In the genomic region with DNA sequence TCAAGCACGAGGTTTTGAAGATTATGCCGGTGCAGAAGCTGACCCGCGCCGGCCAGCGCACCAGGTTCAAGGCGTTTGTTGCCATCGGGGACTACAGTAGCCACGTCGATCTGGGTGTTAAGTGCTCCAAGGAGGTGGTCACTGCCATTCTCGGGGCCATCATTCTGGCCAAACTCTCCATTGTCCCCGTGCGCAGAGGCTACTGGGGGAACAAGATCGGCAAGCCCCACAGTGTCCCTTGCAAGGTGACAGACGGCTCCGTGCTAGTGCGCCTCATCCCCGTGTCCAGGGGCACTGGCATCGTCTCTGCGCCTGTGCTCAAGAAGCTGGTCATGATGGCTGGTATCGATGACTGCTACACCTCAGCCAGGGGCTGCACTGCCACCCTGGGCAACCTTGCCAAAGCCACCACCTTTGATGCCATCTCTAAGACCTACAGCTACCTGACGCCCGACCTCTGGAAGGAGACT, we compare ENCODE assay signal across 27 cellular contexts.
DNase-seq lines count a peak whose midpoint lies in the region; ATAC-seq, FAIRE-seq and TF ChIP-seq lines count a peak whose summit lies in the region.
"Had no signal": no experiment of that assay in that cellular context is flagged by ENCODE, and none has a peak within 500 bp of the region (broad histone marks: within the 10 kb centered on the region; RNA-seq: fewer than 3 reads in every experiment).

No MANE protein-coding gene starts in this region.

- H3K79me2 ChIP-seq in H9 (ENCODE audit: insufficient read depth, low read length) = no peaks in the 10 kb centered on the region

- H2BK20ac ChIP-seq in H9 (ENCODE audit: low read depth, low read length, poor library complexity, severe bottlenecking) = no peak overlapping the region

- H3K4ac ChIP-seq in H9 (ENCODE audit: low read depth, low read length) = no peak overlapping the region

- no CpG with 5 or more reads among the region's 23 CpGs for WGBS in H9 (ENCODE audit: extremely low coverage, insufficient read length, low lambda C conversion rate)
- 77% methylated on average over 4 of the region's 23 CpGs for WGBS in right lobe of liver (ENCODE audit: insufficient coverage, low coverage, low lambda C conversion rate, missing lambda C conversion rate)

- no peak overlapping the region for H3K14ac ChIP-seq in H9 (ENCODE audit: insufficient read depth, low read length)

- H3K27ac Mint-ChIP-seq in CD14-positive monocyte (no peak overlapping the region), H9 (peak overlapping the region in 2 of 3 experiments; percentile 39 to 77; a peak in 1 of 7 replicates)
- H3K27ac Mint-ChIP-seq: B cell; CD4-positive, alpha-beta memory T cell; CD4-positive, CD25-positive, alpha-beta regulatory T cell; CD8-positive, alpha-beta memory T cell had no signal

- H3K27ac ChIP-seq in H9 (ENCODE audit: insufficient read length, low read depth, low read length) = no peak overlapping the region
- no peak overlapping the region for H3K27ac ChIP-seq in kidney (ENCODE audit: low read depth in 2 of 2, low read length in 2 of 2)
- H3K27ac ChIP-seq in right lobe of liver = no peak overlapping the region
- no peak overlapping the region for H3K27ac ChIP-seq in dorsolateral prefrontal cortex
- H3K27ac ChIP-seq: A549; BLaER1 treated with 17β-estradiol and CSF1 and Interleukin-3, amounts not matched to agents 10 nM and 100 nM; C4-2B had no signal

- no peak overlapping the region for H2BK12ac ChIP-seq in H9 (ENCODE audit: insufficient read length, low read depth, low read length)

- FAIRE-seq in kidney (lab: Jason Lieb, UNC) = no peak
- FAIRE-seq: A549, GM12878, GM12892, GM19239 had no signal

- no peaks in the 10 kb centered on the region for H3K79me1 ChIP-seq in H9 (ENCODE audit: insufficient read depth, low read depth, low read length, poor library complexity, severe bottlenecking)

- no peak overlapping the region for H2BK120ac ChIP-seq in H9 (ENCODE audit: low read depth, low read length, poor library complexity, severe bottlenecking)

- H3K9me3 Mint-ChIP-seq in CD14-positive monocyte (peaks cover 0 to 13% (median 3%) of the 10 kb centered on the region in 7 donors), H9 (no peaks in the 10 kb centered on the region)

- no peak overlapping the region for H4K91ac ChIP-seq in H9 (ENCODE audit: insufficient read length, low read depth, low read length)

- intact Hi-C loops in CD14-positive monocyte (cut with micrococcal nuclease) (no loop called here), kidney (cut with DNase I) (no loop called here), posterior vena cava (cut with DNase I) (no loop called here), right lobe of liver (cut with DNase I) (no loop called here), dorsolateral prefrontal cortex (cut with DNase I) (no loop called here)

- no peak overlapping the region for H3K23ac ChIP-seq in H9 (ENCODE audit: insufficient read length, low read depth, low read length)

- no peak overlapping the region for H3K4me3 ChIP-seq in kidney (ENCODE audit: low read length in 2 of 2)
- H3K4me3 ChIP-seq in right lobe of liver = no peak overlapping the region
- no peak overlapping the region for H3K4me3 ChIP-seq in dorsolateral prefrontal cortex
- H3K4me3 ChIP-seq: A549; BLaER1 treated with 17β-estradiol and CSF1 and Interleukin-3, amounts not matched to agents 10 nM and 100 nM; GM12878 had no signal

- H3K23me2 ChIP-seq in H9 (ENCODE audit: insufficient read length, low read depth, low read length, poor library complexity, severe bottlenecking) = no peaks in the 10 kb centered on the region

- TF ChIP-seq POLR2A in right lobe of liver (IDR thresholded peaks at IDR 0.05) = no peak

- no peaks in the 10 kb centered on the region for H3K36me3 ChIP-seq in kidney (ENCODE audit: control insufficient read depth in 1 of 2, insufficient read depth in 2 of 2, low read length in 2 of 2)
- no peaks in the 10 kb centered on the region for H3K36me3 ChIP-seq in right lobe of liver
- H3K36me3 ChIP-seq: BLaER1 treated with 17β-estradiol and CSF1 and Interleukin-3, amounts not matched to agents 10 nM and 100 nM had no signal

- peak; percentile 38 for DNase-seq in CD14-positive monocyte (ENCODE audit: low spot score)
- no peak for DNase-seq in H9
- peak; percentile 59 for DNase-seq in kidney
- peak; percentile 31 for DNase-seq in posterior vena cava (ENCODE audit: low spot score)
- no peak for DNase-seq in NCI-H345 (lab: John Stamatoyannopoulos, UW)
- no peak for DNase-seq in right lobe of liver
- DNase-seq in dorsolateral prefrontal cortex = no peak
- DNase-seq: AML-193; CD4-positive, alpha-beta memory T cell; CD4-positive, CD25-positive, alpha-beta regulatory T cell; CD8-positive, alpha-beta memory T cell; COR-L47; DMS 273 treated with DMSO at 0.1 percent for 48 hours; DMS153; DMS53; DMS79; DND-41; EL; GDM1 had no signal

- no peak overlapping the region for H3K4me2 ChIP-seq in H9 (ENCODE audit: insufficient read depth, insufficient read length, low read length)
- H3K4me2 ChIP-seq: A549; BLaER1 treated with 17β-estradiol and CSF1 and Interleukin-3, amounts not matched to agents 10 nM and 100 nM had no signal

- H4K20me1 ChIP-seq in H9 (ENCODE audit: control insufficient read depth, insufficient read depth, insufficient read length) = no peaks in the 10 kb centered on the region
- H4K20me1 ChIP-seq: BLaER1 treated with 17β-estradiol and CSF1 and Interleukin-3, amounts not matched to agents 10 nM and 100 nM had no signal

- no peak overlapping the region for H3K56ac ChIP-seq in H9 (ENCODE audit: insufficient read length, low read depth, low read length)

- H2AK5ac ChIP-seq in H9 (ENCODE audit: insufficient read length, low read length) = no peak overlapping the region

- no peak overlapping the region for H3K18ac ChIP-seq in H9 (ENCODE audit: insufficient read length, low read depth, low read length)

- H3K9ac ChIP-seq in H9 (ENCODE audit: extremely low read depth, insufficient read length, low read length) = no peak overlapping the region
- H3K9ac ChIP-seq in kidney (ENCODE audit: low read length in 2 of 2) = no peak overlapping the region
- H3K9ac ChIP-seq: BLaER1 treated with 17β-estradiol and CSF1 and Interleukin-3, amounts not matched to agents 10 nM and 100 nM had no signal

- H3K27me3 Mint-ChIP-seq in CD14-positive monocyte (ENCODE audit: low read depth in 3 of 3) (no peaks in the 10 kb centered on the region), H9 (ENCODE audit: low read depth) (no peaks in the 10 kb centered on the region)
- H3K27me3 Mint-ChIP-seq: B cell; CD4-positive, CD25-positive, alpha-beta regulatory T cell; CD8-positive, alpha-beta memory T cell had no signal

- H3K4me3 Mint-ChIP-seq in CD14-positive monocyte (no peak overlapping the region), H9 (no peak overlapping the region)
- H3K4me3 Mint-ChIP-seq: B cell; CD4-positive, alpha-beta memory T cell; CD4-positive, CD25-positive, alpha-beta regulatory T cell; CD8-positive, alpha-beta memory T cell had no signal

- H4K5ac ChIP-seq in H9 (ENCODE audit: insufficient read length, low read depth, low read length) = no peak overlapping the region

- H3K9me3 ChIP-seq in H9 (ENCODE audit: control insufficient read depth, low read depth, low read length) (no peaks in the 10 kb centered on the region), kidney (ENCODE audit: control insufficient read depth in 1 of 2, low read length in 2 of 2) (no peaks in the 10 kb centered on the region), right lobe of liver (no peaks in the 10 kb centered on the region)
- H3K9me3 ChIP-seq: A549; BLaER1 treated with 17β-estradiol and CSF1 and Interleukin-3, amounts not matched to agents 10 nM and 100 nM had no signal

- H3K36me3 Mint-ChIP-seq in CD14-positive monocyte = no peaks in the 10 kb centered on the region
- H3K36me3 Mint-ChIP-seq in H9 (ENCODE audit: insufficient read depth in 1 of 3, low read depth in 3 of 3) = no peaks in the 10 kb centered on the region; a peak in 1 of 7 replicates
- H3K36me3 Mint-ChIP-seq: CD4-positive, alpha-beta memory T cell; CD4-positive, CD25-positive, alpha-beta regulatory T cell; CD8-positive, alpha-beta memory T cell had no signal

- no peaks in the 10 kb centered on the region for H3K4me1 Mint-ChIP-seq in CD14-positive monocyte
- H3K4me1 Mint-ChIP-seq in H9 = peaks cover 4 to 6% of the 10 kb centered on the region in 2 experiments; a peak in 3 of 4 replicates
- H3K4me1 Mint-ChIP-seq: B cell; CD4-positive, alpha-beta memory T cell; CD4-positive, CD25-positive, alpha-beta regulatory T cell; CD8-positive, alpha-beta memory T cell had no signal

- no peak overlapping the region for H2BK5ac ChIP-seq in H9 (ENCODE audit: insufficient read length, low read length)

- no peaks in the 10 kb centered on the region for H3K27me3 ChIP-seq in H9 (ENCODE audit: insufficient read depth, low read length)
- no peaks in the 10 kb centered on the region for H3K27me3 ChIP-seq in right lobe of liver
- H3K27me3 ChIP-seq in dorsolateral prefrontal cortex = no peaks in the 10 kb centered on the region
- H3K27me3 ChIP-seq: BLaER1 treated with 17β-estradiol and CSF1 and Interleukin-3, amounts not matched to agents 10 nM and 100 nM had no signal

- no peak overlapping the region for H2AFZ ChIP-seq in H9 (ENCODE audit: low read length)

- H3K4me1 ChIP-seq in H9 (ENCODE audit: insufficient read depth, low read length) = no peaks in the 10 kb centered on the region
- H3K4me1 ChIP-seq in kidney (ENCODE audit: control insufficient read depth in 1 of 2, insufficient read depth in 1 of 2, low read depth in 1 of 2, low read length in 2 of 2) = no peaks in the 10 kb centered on the region
- H3K4me1 ChIP-seq in right lobe of liver = no peaks in the 10 kb centered on the region
- H3K4me1 ChIP-seq: A549; BLaER1 treated with 17β-estradiol and CSF1 and Interleukin-3, amounts not matched to agents 10 nM and 100 nM had no signal

- H4K8ac ChIP-seq in H9 (replicated peaks; ENCODE audit: insufficient read length, low read depth, low read length) = no peak overlapping the region

- ATAC-seq in HG03280 (IDR thresholded peaks at IDR 0.05; ENCODE audit: unreplicated experiment) = no peak
- ATAC-seq in right lobe of liver = no peak
- ATAC-seq: A549, GM12878 had no signal

- no peak overlapping the region for H3T11ph ChIP-seq in H9 (ENCODE audit: low read length)

- TF ChIP-seq CTCF in CD14-positive monocyte (IDR thresholded peaks at IDR 0.05) (no peak), H9 (conservative IDR thresholded peaks at IDR 0.05) (no peak), kidney (IDR thresholded peaks at IDR 0.05; ENCODE audit: borderline replicate concordance, extremely low read depth, insufficient read depth) (no peak), right lobe of liver (IDR thresholded peaks at IDR 0.05) (no peak), dorsolateral prefrontal cortex (IDR thresholded peaks at IDR 0.05 in 54 of 56, conservative IDR thresholded peaks at IDR 0.05 in 2 of 56; ENCODE audit: low read depth in 1 of 56, partially characterized antibody in 56 of 56) (no peak)

- H2BK15ac ChIP-seq in H9 (ENCODE audit: low read depth, low read length) = no peak overlapping the region

Comparison
In these comparisons a context has a peak if more than half of its experiments do, and no peak if none do; other contexts are left out.
1. DNase-seq: peak in CD14-positive monocyte (single experiment), kidney (single experiment) and posterior vena cava (single experiment); none in H9 (single experiment), NCI-H345 (single experiment), right lobe of liver (0 of 3) and dorsolateral prefrontal cortex (0 of 10).
2. H3K27ac Mint-ChIP-seq: peak in H9 (2 of 3); none in CD14-positive monocyte (0 of 7).